Comparison of ENCODE assay signal across 1 cellular context in the genomic region with DNA sequence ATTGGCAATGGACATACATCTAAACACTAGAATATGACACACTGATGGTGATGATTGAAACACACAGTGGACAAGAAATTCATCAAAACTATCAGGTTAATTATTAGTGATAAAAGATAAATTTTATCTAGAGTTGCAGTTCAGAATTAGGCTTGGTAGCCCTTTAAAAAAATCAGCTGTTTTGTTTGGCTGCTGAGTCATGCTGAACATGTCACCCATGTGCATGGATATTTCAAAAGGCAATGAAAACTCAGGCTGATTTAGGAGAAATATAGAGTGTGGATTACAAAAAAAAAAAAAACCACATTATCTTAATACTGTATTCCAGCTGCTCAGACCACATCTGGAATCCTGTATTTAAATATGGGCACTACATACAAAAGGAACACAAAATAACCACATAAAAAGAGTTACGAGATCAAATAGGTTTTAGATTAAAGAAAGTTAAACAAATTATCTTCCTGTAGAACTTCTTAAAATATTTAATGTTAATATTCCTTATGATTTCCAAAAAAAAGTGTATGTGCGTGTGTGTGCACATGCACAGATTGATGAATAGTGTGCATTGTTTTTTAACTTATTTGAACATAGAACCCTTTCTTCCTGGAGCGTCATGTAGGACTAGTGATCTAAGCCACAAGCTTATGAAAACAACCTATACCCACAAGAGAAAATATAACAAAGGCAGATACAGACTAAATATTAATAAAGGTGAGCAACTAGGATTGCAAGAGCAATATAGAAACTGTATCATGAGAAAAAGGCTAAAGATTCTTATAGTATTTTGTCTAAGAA.
A peak's percentile ranks its signal among the peaks of the same experiment; 100 is the strongest.
TF ChIP-seq lines count a peak whose summit lies in the region.

No MANE protein-coding gene starts in this region.

TF ChIP-seq in K562, 482 proteins besides CTCF, POLR2A, EP300 and RAD21 (continued from another document and continues in another):
- TF ChIP-seq, protein P1, sequence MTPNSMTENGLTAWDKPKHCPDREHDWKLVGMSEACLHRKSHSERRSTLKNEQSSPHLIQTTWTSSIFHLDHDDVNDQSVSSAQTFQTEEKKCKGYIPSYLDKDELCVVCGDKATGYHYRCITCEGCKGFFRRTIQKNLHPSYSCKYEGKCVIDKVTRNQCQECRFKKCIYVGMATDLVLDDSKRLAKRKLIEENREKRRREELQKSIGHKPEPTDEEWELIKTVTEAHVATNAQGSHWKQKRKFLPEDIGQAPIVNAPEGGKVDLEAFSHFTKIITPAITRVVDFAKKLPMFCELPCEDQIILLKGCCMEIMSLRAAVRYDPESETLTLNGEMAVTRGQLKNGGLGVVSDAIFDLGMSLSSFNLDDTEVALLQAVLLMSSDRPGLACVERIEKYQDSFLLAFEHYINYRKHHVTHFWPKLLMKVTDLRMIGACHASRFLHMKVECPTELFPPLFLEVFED (CRISPR knock-in tag; conservative IDR thresholded peaks at IDR 0.05), result no peak
- no peak for TF ChIP-seq TCFL5 (CRISPR knock-in tag; conservative IDR thresholded peaks at IDR 0.05)
- no peak for TF ChIP-seq ZNF212 (CRISPR knock-in tag; IDR thresholded peaks at IDR 0.05)
- TF ChIP-seq SMAD3 (CRISPR knock-in tag; conservative IDR thresholded peaks at IDR 0.05), result no peak
- TF ChIP-seq, protein P2, sequence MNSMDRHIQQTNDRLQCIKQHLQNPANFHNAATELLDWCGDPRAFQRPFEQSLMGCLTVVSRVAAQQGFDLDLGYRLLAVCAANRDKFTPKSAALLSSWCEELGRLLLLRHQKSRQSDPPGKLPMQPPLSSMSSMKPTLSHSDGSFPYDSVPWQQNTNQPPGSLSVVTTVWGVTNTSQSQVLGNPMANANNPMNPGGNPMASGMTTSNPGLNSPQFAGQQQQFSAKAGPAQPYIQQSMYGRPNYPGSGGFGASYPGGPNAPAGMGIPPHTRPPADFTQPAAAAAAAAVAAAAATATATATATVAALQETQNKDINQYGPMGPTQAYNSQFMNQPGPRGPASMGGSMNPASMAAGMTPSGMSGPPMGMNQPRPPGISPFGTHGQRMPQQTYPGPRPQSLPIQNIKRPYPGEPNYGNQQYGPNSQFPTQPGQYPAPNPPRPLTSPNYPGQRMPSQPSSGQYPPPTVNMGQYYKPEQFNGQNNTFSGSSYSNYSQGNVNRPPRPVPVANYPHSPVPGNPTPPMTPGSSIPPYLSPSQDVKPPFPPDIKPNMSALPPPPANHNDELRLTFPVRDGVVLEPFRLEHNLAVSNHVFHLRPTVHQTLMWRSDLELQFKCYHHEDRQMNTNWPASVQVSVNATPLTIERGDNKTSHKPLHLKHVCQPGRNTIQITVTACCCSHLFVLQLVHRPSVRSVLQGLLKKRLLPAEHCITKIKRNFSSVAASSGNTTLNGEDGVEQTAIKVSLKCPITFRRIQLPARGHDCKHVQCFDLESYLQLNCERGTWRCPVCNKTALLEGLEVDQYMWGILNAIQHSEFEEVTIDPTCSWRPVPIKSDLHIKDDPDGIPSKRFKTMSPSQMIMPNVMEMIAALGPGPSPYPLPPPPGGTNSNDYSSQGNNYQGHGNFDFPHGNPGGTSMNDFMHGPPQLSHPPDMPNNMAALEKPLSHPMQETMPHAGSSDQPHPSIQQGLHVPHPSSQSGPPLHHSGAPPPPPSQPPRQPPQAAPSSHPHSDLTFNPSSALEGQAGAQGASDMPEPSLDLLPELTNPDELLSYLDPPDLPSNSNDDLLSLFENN (IDR thresholded peaks at IDR 0.05; ENCODE audit: low read depth in 2 of 2, low read length in 2 of 2), result no peak
- no peak for TF ChIP-seq NCOR1 (IDR thresholded peaks at IDR 0.05)
- TF ChIP-seq, protein P3, sequence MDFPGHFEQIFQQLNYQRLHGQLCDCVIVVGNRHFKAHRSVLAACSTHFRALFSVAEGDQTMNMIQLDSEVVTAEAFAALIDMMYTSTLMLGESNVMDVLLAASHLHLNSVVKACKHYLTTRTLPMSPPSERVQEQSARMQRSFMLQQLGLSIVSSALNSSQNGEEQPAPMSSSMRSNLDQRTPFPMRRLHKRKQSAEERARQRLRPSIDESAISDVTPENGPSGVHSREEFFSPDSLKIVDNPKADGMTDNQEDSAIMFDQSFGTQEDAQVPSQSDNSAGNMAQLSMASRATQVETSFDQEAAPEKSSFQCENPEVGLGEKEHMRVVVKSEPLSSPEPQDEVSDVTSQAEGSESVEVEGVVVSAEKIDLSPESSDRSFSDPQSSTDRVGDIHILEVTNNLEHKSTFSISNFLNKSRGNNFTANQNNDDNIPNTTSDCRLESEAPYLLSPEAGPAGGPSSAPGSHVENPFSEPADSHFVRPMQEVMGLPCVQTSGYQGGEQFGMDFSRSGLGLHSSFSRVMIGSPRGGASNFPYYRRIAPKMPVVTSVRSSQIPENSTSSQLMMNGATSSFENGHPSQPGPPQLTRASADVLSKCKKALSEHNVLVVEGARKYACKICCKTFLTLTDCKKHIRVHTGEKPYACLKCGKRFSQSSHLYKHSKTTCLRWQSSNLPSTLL (IDR thresholded peaks at IDR 0.05), result no peak
- TF ChIP-seq, protein P4, sequence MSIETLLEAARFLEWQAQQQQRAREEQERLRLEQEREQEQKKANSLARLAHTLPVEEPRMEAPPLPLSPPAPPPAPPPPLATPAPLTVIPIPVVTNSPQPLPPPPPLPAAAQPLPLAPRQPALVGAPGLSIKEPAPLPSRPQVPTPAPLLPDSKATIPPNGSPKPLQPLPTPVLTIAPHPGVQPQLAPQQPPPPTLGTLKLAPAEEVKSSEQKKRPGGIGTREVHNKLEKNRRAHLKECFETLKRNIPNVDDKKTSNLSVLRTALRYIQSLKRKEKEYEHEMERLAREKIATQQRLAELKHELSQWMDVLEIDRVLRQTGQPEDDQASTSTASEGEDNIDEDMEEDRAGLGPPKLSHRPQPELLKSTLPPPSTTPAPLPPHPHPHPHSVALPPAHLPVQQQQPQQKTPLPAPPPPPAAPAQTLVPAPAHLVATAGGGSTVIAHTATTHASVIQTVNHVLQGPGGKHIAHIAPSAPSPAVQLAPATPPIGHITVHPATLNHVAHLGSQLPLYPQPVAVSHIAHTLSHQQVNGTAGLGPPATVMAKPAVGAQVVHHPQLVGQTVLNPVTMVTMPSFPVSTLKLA (conservative IDR thresholded peaks at IDR 0.05), result peak in 1 of 2 experiments; percentile 26; a peak in 1 of 4 replicates
- TF ChIP-seq, protein P5, sequence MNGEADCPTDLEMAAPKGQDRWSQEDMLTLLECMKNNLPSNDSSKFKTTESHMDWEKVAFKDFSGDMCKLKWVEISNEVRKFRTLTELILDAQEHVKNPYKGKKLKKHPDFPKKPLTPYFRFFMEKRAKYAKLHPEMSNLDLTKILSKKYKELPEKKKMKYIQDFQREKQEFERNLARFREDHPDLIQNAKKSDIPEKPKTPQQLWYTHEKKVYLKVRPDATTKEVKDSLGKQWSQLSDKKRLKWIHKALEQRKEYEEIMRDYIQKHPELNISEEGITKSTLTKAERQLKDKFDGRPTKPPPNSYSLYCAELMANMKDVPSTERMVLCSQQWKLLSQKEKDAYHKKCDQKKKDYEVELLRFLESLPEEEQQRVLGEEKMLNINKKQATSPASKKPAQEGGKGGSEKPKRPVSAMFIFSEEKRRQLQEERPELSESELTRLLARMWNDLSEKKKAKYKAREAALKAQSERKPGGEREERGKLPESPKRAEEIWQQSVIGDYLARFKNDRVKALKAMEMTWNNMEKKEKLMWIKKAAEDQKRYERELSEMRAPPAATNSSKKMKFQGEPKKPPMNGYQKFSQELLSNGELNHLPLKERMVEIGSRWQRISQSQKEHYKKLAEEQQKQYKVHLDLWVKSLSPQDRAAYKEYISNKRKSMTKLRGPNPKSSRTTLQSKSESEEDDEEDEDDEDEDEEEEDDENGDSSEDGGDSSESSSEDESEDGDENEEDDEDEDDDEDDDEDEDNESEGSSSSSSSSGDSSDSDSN (IDR thresholded peaks at IDR 0.05; ENCODE audit: borderline replicate concordance in 1 of 2, low read depth in 2 of 2, low read length in 2 of 2), result no peak
- TF ChIP-seq ZC3H4 (CRISPR knock-in tag; IDR thresholded peaks at IDR 0.05; ENCODE audit: borderline replicate concordance), result no peak
- TF ChIP-seq ADNP (tag; IDR thresholded peaks at IDR 0.05), result no peak
- TF ChIP-seq ZNF316 (IDR thresholded peaks at IDR 0.05), result peak; percentile 71
- TF ChIP-seq PHF21A (IDR thresholded peaks at IDR 0.05; ENCODE audit: borderline replicate concordance, low read depth), result no peak
- no peak for TF ChIP-seq ZNF232 (CRISPR knock-in tag; IDR thresholded peaks at IDR 0.05)
- peak; percentile 83 for TF ChIP-seq MAFG (tag; conservative IDR thresholded peaks at IDR 0.05)
- no peak for TF ChIP-seq NFIX (CRISPR knock-in tag; IDR thresholded peaks at IDR 0.05; ENCODE audit: low read depth)
- no peak for TF ChIP-seq HNRNPH1 (optimal IDR thresholded peaks at IDR 0.05; ENCODE audit: low read depth, low read length)
- no peak for TF ChIP-seq ZKSCAN1 (IDR thresholded peaks at IDR 0.05; ENCODE audit: low read depth, low read length)
- no peak for TF ChIP-seq FOXM1 (IDR thresholded peaks at IDR 0.05; ENCODE audit: low read depth)
- no peak for TF ChIP-seq FOXM1 (CRISPR knock-in tag; IDR thresholded peaks at IDR 0.05; ENCODE audit: low read depth)
- no peak for TF ChIP-seq KHSRP (IDR thresholded peaks at IDR 0.05)
- no peak for TF ChIP-seq HNRNPL (IDR thresholded peaks at IDR 0.05; ENCODE audit: low read depth, low read length)
- peak; percentile 60; the same call in 1 of the 2 replicates for TF ChIP-seq C11orf30 (IDR thresholded peaks at IDR 0.05; ENCODE audit: low read depth)
- TF ChIP-seq, protein P6, sequence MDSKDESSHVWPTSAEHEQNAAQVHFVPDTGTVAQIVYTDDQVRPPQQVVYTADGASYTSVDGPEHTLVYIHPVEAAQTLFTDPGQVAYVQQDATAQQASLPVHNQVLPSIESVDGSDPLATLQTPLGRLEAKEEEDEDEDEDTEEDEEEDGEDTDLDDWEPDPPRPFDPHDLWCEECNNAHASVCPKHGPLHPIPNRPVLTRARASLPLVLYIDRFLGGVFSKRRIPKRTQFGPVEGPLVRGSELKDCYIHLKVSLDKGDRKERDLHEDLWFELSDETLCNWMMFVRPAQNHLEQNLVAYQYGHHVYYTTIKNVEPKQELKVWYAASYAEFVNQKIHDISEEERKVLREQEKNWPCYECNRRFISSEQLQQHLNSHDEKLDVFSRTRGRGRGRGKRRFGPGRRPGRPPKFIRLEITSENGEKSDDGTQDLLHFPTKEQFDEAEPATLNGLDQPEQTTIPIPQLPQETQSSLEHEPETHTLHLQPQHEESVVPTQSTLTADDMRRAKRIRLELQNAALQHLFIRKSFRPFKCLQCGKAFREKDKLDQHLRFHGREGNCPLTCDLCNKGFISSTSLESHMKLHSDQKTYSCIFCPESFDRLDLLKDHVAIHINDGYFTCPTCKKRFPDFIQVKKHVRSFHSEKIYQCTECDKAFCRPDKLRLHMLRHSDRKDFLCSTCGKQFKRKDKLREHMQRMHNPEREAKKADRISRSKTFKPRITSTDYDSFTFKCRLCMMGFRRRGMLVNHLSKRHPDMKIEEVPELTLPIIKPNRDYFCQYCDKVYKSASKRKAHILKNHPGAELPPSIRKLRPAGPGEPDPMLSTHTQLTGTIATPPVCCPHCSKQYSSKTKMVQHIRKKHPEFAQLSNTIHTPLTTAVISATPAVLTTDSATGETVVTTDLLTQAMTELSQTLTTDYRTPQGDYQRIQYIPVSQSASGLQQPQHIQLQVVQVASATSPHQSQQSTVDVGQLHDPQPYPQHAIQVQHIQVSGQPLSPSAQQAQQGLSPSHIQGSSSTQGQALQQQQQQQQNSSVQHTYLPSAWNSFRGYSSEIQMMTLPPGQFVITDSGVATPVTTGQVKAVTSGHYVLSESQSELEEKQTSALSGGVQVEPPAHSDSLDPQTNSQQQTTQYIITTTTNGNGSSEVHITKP (IDR thresholded peaks at IDR 0.05; ENCODE audit: partially characterized antibody), result no peak
- TF ChIP-seq ZNF174 (CRISPR knock-in tag; IDR thresholded peaks at IDR 0.05), result no peak
- TF ChIP-seq MAFF (IDR thresholded peaks at IDR 0.05; ENCODE audit: low read length), result peak; percentile 49; the same call in 1 of the 2 replicates
- TF ChIP-seq TRIM28 (IDR thresholded peaks at IDR 0.05), result no peak
- TF ChIP-seq DACH1 (IDR thresholded peaks at IDR 0.05; ENCODE audit: partially characterized antibody), result peak; percentile 71
- TF ChIP-seq, protein P7, sequence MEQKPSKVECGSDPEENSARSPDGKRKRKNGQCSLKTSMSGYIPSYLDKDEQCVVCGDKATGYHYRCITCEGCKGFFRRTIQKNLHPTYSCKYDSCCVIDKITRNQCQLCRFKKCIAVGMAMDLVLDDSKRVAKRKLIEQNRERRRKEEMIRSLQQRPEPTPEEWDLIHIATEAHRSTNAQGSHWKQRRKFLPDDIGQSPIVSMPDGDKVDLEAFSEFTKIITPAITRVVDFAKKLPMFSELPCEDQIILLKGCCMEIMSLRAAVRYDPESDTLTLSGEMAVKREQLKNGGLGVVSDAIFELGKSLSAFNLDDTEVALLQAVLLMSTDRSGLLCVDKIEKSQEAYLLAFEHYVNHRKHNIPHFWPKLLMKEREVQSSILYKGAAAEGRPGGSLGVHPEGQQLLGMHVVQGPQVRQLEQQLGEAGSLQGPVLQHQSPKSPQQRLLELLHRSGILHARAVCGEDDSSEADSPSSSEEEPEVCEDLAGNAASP (IDR thresholded peaks at IDR 0.05), result no peak
- TF ChIP-seq TEAD1 (CRISPR knock-in tag; IDR thresholded peaks at IDR 0.05), result no peak
- TF ChIP-seq, protein P8, sequence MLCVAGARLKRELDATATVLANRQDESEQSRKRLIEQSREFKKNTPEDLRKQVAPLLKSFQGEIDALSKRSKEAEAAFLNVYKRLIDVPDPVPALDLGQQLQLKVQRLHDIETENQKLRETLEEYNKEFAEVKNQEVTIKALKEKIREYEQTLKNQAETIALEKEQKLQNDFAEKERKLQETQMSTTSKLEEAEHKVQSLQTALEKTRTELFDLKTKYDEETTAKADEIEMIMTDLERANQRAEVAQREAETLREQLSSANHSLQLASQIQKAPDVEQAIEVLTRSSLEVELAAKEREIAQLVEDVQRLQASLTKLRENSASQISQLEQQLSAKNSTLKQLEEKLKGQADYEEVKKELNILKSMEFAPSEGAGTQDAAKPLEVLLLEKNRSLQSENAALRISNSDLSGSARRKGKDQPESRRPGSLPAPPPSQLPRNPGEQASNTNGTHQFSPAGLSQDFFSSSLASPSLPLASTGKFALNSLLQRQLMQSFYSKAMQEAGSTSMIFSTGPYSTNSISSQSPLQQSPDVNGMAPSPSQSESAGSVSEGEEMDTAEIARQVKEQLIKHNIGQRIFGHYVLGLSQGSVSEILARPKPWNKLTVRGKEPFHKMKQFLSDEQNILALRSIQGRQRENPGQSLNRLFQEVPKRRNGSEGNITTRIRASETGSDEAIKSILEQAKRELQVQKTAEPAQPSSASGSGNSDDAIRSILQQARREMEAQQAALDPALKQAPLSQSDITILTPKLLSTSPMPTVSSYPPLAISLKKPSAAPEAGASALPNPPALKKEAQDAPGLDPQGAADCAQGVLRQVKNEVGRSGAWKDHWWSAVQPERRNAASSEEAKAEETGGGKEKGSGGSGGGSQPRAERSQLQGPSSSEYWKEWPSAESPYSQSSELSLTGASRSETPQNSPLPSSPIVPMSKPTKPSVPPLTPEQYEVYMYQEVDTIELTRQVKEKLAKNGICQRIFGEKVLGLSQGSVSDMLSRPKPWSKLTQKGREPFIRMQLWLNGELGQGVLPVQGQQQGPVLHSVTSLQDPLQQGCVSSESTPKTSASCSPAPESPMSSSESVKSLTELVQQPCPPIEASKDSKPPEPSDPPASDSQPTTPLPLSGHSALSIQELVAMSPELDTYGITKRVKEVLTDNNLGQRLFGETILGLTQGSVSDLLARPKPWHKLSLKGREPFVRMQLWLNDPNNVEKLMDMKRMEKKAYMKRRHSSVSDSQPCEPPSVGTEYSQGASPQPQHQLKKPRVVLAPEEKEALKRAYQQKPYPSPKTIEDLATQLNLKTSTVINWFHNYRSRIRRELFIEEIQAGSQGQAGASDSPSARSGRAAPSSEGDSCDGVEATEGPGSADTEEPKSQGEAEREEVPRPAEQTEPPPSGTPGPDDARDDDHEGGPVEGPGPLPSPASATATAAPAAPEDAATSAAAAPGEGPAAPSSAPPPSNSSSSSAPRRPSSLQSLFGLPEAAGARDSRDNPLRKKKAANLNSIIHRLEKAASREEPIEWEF (CRISPR knock-in tag; IDR thresholded peaks at IDR 0.05), result no peak
- TF ChIP-seq ZNF253 (CRISPR knock-in tag; conservative IDR thresholded peaks at IDR 0.05), result no peak
- TF ChIP-seq ZNF24 (IDR thresholded peaks at IDR 0.05), result no peak
- no peak for TF ChIP-seq ZNF3 (CRISPR knock-in tag; IDR thresholded peaks at IDR 0.05)
- TF ChIP-seq NFE2L1 (tag; IDR thresholded peaks at IDR 0.05; ENCODE audit: borderline replicate concordance, low read depth), result peak; percentile 69; the same call in 1 of the 2 replicates
